10 cellular contexts compared by ENCODE assay signal in the genomic region with DNA sequence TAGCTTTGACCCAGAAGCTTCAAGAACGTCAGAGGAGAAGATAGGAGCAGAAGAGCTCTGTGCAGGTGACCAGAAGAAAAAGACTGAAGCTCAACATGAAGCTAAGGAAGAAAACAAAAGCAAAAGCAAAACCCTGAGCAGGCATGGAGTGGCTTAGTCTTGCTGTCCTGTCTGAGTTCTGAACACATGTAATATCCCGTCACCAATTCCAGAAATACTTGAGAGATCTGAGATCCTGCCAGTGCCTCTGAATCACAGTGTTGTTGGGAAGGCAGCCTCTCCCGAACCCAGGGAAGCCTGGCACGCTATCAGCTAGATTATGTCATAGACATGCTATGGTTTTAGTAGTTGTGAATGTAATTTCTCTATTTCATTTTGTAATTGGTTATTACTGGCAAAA.
DNase-seq lines count a peak whose midpoint lies in the region; ATAC-seq and TF ChIP-seq lines count a peak whose summit lies in the region.
"Had no signal": no experiment of that assay in that cellular context is flagged by ENCODE, and none has a peak within 500 bp of the region (broad histone marks: within the 10 kb centered on the region; RNA-seq: fewer than 3 reads in every experiment).

No MANE protein-coding gene starts in this region.

- no peaks in the 10 kb centered on the region for H3K36me3 ChIP-seq in osteoblast (ENCODE audit: insufficient read depth, low read length)

- ATAC-seq in HG03565 (IDR thresholded peaks at IDR 0.05; ENCODE audit: unreplicated experiment): peak; percentile 65
- peak; percentile 90 for ATAC-seq in esophagus mucosa
- no peak for ATAC-seq in GM19397 (IDR thresholded peaks at IDR 0.05; ENCODE audit: unreplicated experiment)
- ATAC-seq in GM18505 (IDR thresholded peaks at IDR 0.05; ENCODE audit: unreplicated experiment): no peak

- peaks cover 6% of the 10 kb centered on the region for H3K9me3 ChIP-seq in osteoblast (ENCODE audit: low read depth, low read length)

- H3K4me2 ChIP-seq in osteoblast (ENCODE audit: insufficient read depth, low read length): no peak overlapping the region

- H2AFZ ChIP-seq in osteoblast (ENCODE audit: low read length): no peak overlapping the region

- H3K4me1 ChIP-seq in osteoblast (ENCODE audit: insufficient read depth, low read length): no peaks in the 10 kb centered on the region

- no peaks in the 10 kb centered on the region for H4K20me1 ChIP-seq in osteoblast (ENCODE audit: insufficient read depth, low read length)

- TF ChIP-seq POLR2A in GM18505 (IDR thresholded peaks at IDR 0.05; ENCODE audit: borderline replicate concordance, extremely low read depth, insufficient read depth, insufficient read length): no peak

- TF ChIP-seq CTCF in osteoblast (IDR thresholded peaks at IDR 0.05; ENCODE audit: extremely low read depth, low read depth, low read length): no peak

- no peaks in the 10 kb centered on the region for H3K79me2 ChIP-seq in osteoblast (ENCODE audit: insufficient read depth, low read length)

- H3K27me3 ChIP-seq in osteoblast (ENCODE audit: insufficient read depth, low read length): no peaks in the 10 kb centered on the region

- DNase-seq in GM04504 (ENCODE audit: low read depth): peak; percentile 1
- DNase-seq in osteoblast (ENCODE audit: insufficient read length, low spot score, missing footprints): peak; percentile 75
- no peak for DNase-seq in activated CD4-positive, alpha-beta T cell treated with anti-CD3 and anti-CD28 coated beads, Interleukin-2, amount 50 U/mL, for 48 hours
- no peak for DNase-seq in stimulated activated CD4-positive, alpha-beta T cell treated with anti-CD3 and anti-CD28 coated beads, Interleukin-12 subunit alpha, Interleukin-12 subunit beta, amount 100 ng/mL, for 4 hours
- DNase-seq: activated naive CD4-positive, alpha-beta T cell treated with anti-CD3 and anti-CD28 coated beads for 36 hours; CD4-positive, alpha-beta T cell had no signal

- no peak overlapping the region for H3K4me3 ChIP-seq in osteoblast (ENCODE audit: insufficient read depth, low read length)

- H3K27ac ChIP-seq in osteoblast (ENCODE audit: low read depth, low read length): no peak overlapping the region

Comparison
In these comparisons a context has a peak if more than half of its experiments do, and no peak if none do; other contexts are left out.
1. DNase-seq: peak in GM04504 (single experiment) and osteoblast (single experiment); none in activated CD4-positive, alpha-beta T cell treated with anti-CD3 and anti-CD28 coated beads, Interleukin-2, amount 50 U/mL, for 48 hours (0 of 2) and stimulated activated CD4-positive, alpha-beta T cell treated with anti-CD3 and anti-CD28 coated beads, Interleukin-12 subunit alpha, Interleukin-12 subunit beta, amount 100 ng/mL, for 4 hours (single experiment).
2. ATAC-seq: peak in HG03565 (single experiment) and esophagus mucosa (single experiment); none in GM19397 (single experiment) and GM18505 (single experiment).